ENCODE assay signal across 9 cellular contexts in the genomic region with DNA sequence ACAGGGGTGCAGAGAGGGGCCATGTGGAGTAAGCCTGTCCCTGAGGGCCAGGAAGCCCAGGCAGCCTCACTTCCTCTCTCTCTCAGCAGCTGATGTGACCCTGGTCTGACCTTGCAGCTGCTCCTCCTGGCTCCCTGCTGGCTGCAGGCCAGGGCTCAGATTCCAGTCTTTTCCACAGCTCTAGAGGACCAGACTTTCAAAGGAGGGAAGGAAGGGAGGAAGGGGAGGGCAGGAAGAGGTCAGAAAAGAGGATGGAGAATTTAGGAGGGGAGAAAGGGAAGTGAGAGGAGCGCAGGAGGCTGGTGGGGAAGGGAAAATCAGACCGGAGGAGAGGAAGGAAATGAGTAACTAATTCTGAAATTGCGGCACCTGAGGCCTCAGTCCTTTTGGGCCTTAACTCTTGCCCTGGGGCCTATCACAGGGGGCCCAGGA. TPM values are rescaled to one million over a fixed set of nuclear protein-coding genes. Genes with fewer than 3 reads are reported as not detected.
DNase-seq lines count a peak whose midpoint lies in the region; ATAC-seq and TF ChIP-seq lines count a peak whose summit lies in the region.
"Had no signal": no experiment of that assay in that cellular context is flagged by ENCODE, and none has a peak within 500 bp of the region (broad histone marks: within the 10 kb centered on the region; RNA-seq: fewer than 3 reads in every experiment).

No MANE protein-coding gene starts in this region.

- TF ChIP-seq CTCF in SK-N-SH (IDR thresholded peaks at IDR 0.05) (no peak), right atrium auricular region (IDR thresholded peaks at IDR 0.05) (no peak), smooth muscle cell (IDR thresholded peaks at IDR 0.05; ENCODE audit: borderline replicate concordance, insufficient read depth, poor library complexity, severe bottlenecking) (no peak), prostate gland (IDR thresholded peaks at IDR 0.05) (no peak)

- no peaks in the 10 kb centered on the region for H3K9me2 ChIP-seq in SK-N-SH

- intact Hi-C loops in prostate gland (cut with DNase I) = no loop called here

- peak; percentile 54 for DNase-seq in activated CD8-positive, alpha-beta memory T cell treated with anti-CD3 and anti-CD28 coated beads for 24 hours
- DNase-seq in activated CD8-positive, alpha-beta memory T cell treated with anti-CD3 and anti-CD28 coated beads, Interleukin-2, amount 10 ng/mL, durations not matched to agents 7 days and 5 days = no peak
- DNase-seq in SK-N-SH = peak; percentile 80
- DNase-seq in right atrium auricular region (ENCODE audit: low spot score) = peak; percentile 84
- DNase-seq in smooth muscle cell (lab: John Stamatoyannopoulos, UW; ENCODE audit: unreplicated experiment) = no peak
- no peak for DNase-seq in prostate gland (ENCODE audit: low spot score)

- no peak for TF ChIP-seq EP300 in SK-N-SH (IDR thresholded peaks at IDR 0.05; ENCODE audit: borderline replicate concordance in 1 of 2, low read depth in 1 of 2, low read length in 1 of 2)

- no peaks in the 10 kb centered on the region for H3K79me2 ChIP-seq in SK-N-SH (ENCODE audit: insufficient read depth)
- H3K79me2 ChIP-seq in smooth muscle cell (ENCODE audit: low read depth) = no peaks in the 10 kb centered on the region

- peak overlapping the region; percentile 29; the same call in 1 of the 2 replicates for H3K4me2 ChIP-seq in SK-N-SH
- no peak overlapping the region for H3K4me2 ChIP-seq in smooth muscle cell

- H3K4me3 Mint-ChIP-seq in activated CD8-positive, alpha-beta memory T cell treated with anti-CD3 and anti-CD28 coated beads, Interleukin-2, amount 10 ng/mL, durations not matched to agents 7 days and 5 days = no peak overlapping the region

- WGBS in SK-N-SH (ENCODE audit: low lambda C conversion rate) = 88% methylated on average over 3 of the region's 3 CpGs
- WGBS in smooth muscle cell (ENCODE audit: low lambda C conversion rate) = 85% methylated on average over 3 of the region's 3 CpGs
- 62% methylated on average over 3 of the region's 3 CpGs for WGBS in prostate gland

- no peak overlapping the region for H3K9ac ChIP-seq in SK-N-SH
- peak overlapping the region in 1 of 5 donors; percentile 0 for H3K9ac ChIP-seq in subcutaneous abdominal adipose tissue (ENCODE audit: low read length in 5 of 5)
- H3K9ac ChIP-seq in smooth muscle cell (ENCODE audit: low read depth) = no peak overlapping the region

- no peaks in the 10 kb centered on the region for H3K9me3 Mint-ChIP-seq in activated CD8-positive, alpha-beta memory T cell treated with anti-CD3 and anti-CD28 coated beads, Interleukin-2, amount 10 ng/mL, durations not matched to agents 7 days and 5 days (ENCODE audit: low read depth)

- H3K27me3 ChIP-seq in SK-N-SH (ENCODE audit: insufficient read depth) = peaks cover 9% of the 10 kb centered on the region; the same call in 1 of the 2 replicates
- H3K27me3 ChIP-seq in right atrium auricular region = no peaks in the 10 kb centered on the region
- no peaks in the 10 kb centered on the region for H3K27me3 ChIP-seq in subcutaneous abdominal adipose tissue (ENCODE audit: control insufficient read depth in 5 of 5, insufficient read depth in 4 of 5, low read length in 5 of 5)
- H3K27me3 ChIP-seq in smooth muscle cell (ENCODE audit: low read depth) = peaks cover 3% of the 10 kb centered on the region
- no peaks in the 10 kb centered on the region for H3K27me3 ChIP-seq in prostate gland (replicated peaks; ENCODE audit: insufficient read depth)

- H3K4me1 Mint-ChIP-seq in activated CD8-positive, alpha-beta memory T cell treated with anti-CD3 and anti-CD28 coated beads, Interleukin-2, amount 10 ng/mL, durations not matched to agents 7 days and 5 days = peaks cover 4% of the 10 kb centered on the region

- H3K4me3 ChIP-seq in SK-N-SH (ENCODE audit: low read depth in 2 of 2, low read length in 1 of 2) (no peak overlapping the region), right atrium auricular region (no peak overlapping the region), subcutaneous abdominal adipose tissue (ENCODE audit: low read depth in 1 of 5, low read length in 5 of 5) (no peak overlapping the region), smooth muscle cell (no peak overlapping the region), prostate gland (no peak overlapping the region)

- POLR2A ChIA-PET in SK-N-SH (lab: Yijun Ruan, JAX) = no interaction called here

- no peak for TF ChIP-seq POLR2A in prostate gland (IDR thresholded peaks at IDR 0.05)

- H3K4me1 ChIP-seq in SK-N-SH (ENCODE audit: control insufficient read depth in 1 of 2, insufficient read depth in 2 of 2, low read depth in 1 of 2, low read length in 1 of 2) (peaks cover 0 to 16% of the 10 kb centered on the region in 2 experiments; a peak in 2 of 4 replicates), right atrium auricular region (peaks cover 0 to 57% of the 10 kb centered on the region in 2 donors), subcutaneous abdominal adipose tissue (ENCODE audit: control insufficient read depth in 5 of 5, insufficient read depth in 5 of 5, low read length in 5 of 5) (peaks cover 15 to 50% (median 37%) of the 10 kb centered on the region in 5 donors), smooth muscle cell (ENCODE audit: low read depth) (peaks cover 11% of the 10 kb centered on the region), prostate gland (replicated peaks) (no peaks in the 10 kb centered on the region)

- H3K36me3 Mint-ChIP-seq in activated CD8-positive, alpha-beta memory T cell treated with anti-CD3 and anti-CD28 coated beads, Interleukin-2, amount 10 ng/mL, durations not matched to agents 7 days and 5 days = no peaks in the 10 kb centered on the region

- H3K27ac Mint-ChIP-seq in activated CD8-positive, alpha-beta memory T cell treated with anti-CD3 and anti-CD28 coated beads, Interleukin-2, amount 10 ng/mL, durations not matched to agents 7 days and 5 days = no peak overlapping the region

- peaks cover 45% of the 10 kb centered on the region for H3K27me3 Mint-ChIP-seq in activated CD8-positive, alpha-beta memory T cell treated with anti-CD3 and anti-CD28 coated beads, Interleukin-2, amount 10 ng/mL, durations not matched to agents 7 days and 5 days

- H4K20me1 ChIP-seq in SK-N-SH (ENCODE audit: insufficient read depth) (no peaks in the 10 kb centered on the region), smooth muscle cell (ENCODE audit: low read depth) (no peaks in the 10 kb centered on the region)

- H2AFZ ChIP-seq in SK-N-SH (ENCODE audit: low read depth) (peak overlapping the region; percentile 38; the same call in 1 of the 2 replicates), smooth muscle cell (ENCODE audit: low read depth) (no peak overlapping the region)

- CTCF ChIA-PET in activated CD8-positive, alpha-beta memory T cell treated with anti-CD3 and anti-CD28 coated beads, Interleukin-2, amount 10 ng/mL, durations not matched to agents 7 days and 5 days (lab: Charles Lee) = interaction anchor here (2.1 kb wide), 1 partner anchor 10 kb away, joined by 6 read pairs; no protein-coding TSS in a partner anchor
- CTCF ChIA-PET in SK-N-SH (lab: Yijun Ruan, JAX) = interaction anchor here (1.9 to 4.0 kb wide), 2 partner anchors 11 to 64 kb away, joined by 10 to 27 read pairs; no protein-coding TSS in a partner anchor

- H3K9me3 ChIP-seq in SK-N-SH = no peaks in the 10 kb centered on the region
- H3K9me3 ChIP-seq in right atrium auricular region = no peaks in the 10 kb centered on the region
- H3K9me3 ChIP-seq in subcutaneous abdominal adipose tissue (ENCODE audit: control insufficient read depth in 5 of 5, low read length in 5 of 5) = no peaks in the 10 kb centered on the region
- no peaks in the 10 kb centered on the region for H3K9me3 ChIP-seq in smooth muscle cell (replicated peaks; ENCODE audit: low read depth)
- no peaks in the 10 kb centered on the region for H3K9me3 ChIP-seq in prostate gland

- peak overlapping the region in 1 of 2 experiments; percentile 83; a peak in 2 of 4 replicates for H3K27ac ChIP-seq in SK-N-SH (ENCODE audit: low read depth in 2 of 2, low read length in 1 of 2)
- H3K27ac ChIP-seq in right atrium auricular region = peak overlapping the region; percentile 68 to 71
- peak overlapping the region; percentile 80 for H3K27ac ChIP-seq in subcutaneous abdominal adipose tissue (ENCODE audit: low read depth, low read length)
- no peak overlapping the region for H3K27ac ChIP-seq in smooth muscle cell (ENCODE audit: low read depth)
- no peak overlapping the region for H3K27ac ChIP-seq in prostate gland
- H3K27ac ChIP-seq: VCaP had no signal

- H3K36me3 ChIP-seq in SK-N-SH (replicated peaks in 1 of 2; ENCODE audit: control insufficient read depth in 1 of 2, insufficient read depth in 2 of 2, low read length in 1 of 2) (no peaks in the 10 kb centered on the region), right atrium auricular region (no peaks in the 10 kb centered on the region), subcutaneous abdominal adipose tissue (ENCODE audit: control insufficient read depth in 5 of 5, insufficient read depth in 5 of 5, low read length in 5 of 5) (no peaks in the 10 kb centered on the region), smooth muscle cell (ENCODE audit: low read depth) (no peaks in the 10 kb centered on the region), prostate gland (no peaks in the 10 kb centered on the region)

- no peaks in the 10 kb centered on the region for H3F3A ChIP-seq in SK-N-SH (replicated peaks; ENCODE audit: insufficient read depth)
- no peaks in the 10 kb centered on the region for H3F3A ChIP-seq in smooth muscle cell (ENCODE audit: low read depth)

- ATAC-seq in activated CD8-positive, alpha-beta memory T cell treated with anti-CD3 and anti-CD28 coated beads, Interleukin-2, amount 10 ng/mL, durations not matched to agents 7 days and 5 days = no peak
- ATAC-seq in HG03354 (IDR thresholded peaks at IDR 0.05; ENCODE audit: poor library complexity, severe bottlenecking, unreplicated experiment) = peak; percentile 70

- no peak for TF ChIP-seq RAD21 in SK-N-SH (IDR thresholded peaks at IDR 0.05; ENCODE audit: low read length)

TF ChIP-seq in SK-N-SH, 30 proteins besides CTCF, POLR2A, EP300 and RAD21 (continues in another document):
- TF ChIP-seq, protein P1, sequence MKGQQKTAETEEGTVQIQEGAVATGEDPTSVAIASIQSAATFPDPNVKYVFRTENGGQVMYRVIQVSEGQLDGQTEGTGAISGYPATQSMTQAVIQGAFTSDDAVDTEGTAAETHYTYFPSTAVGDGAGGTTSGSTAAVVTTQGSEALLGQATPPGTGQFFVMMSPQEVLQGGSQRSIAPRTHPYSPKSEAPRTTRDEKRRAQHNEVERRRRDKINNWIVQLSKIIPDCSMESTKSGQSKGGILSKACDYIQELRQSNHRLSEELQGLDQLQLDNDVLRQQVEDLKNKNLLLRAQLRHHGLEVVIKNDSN (IDR thresholded peaks at IDR 0.05; ENCODE audit: borderline replicate concordance, low read depth) = no peak

RNA-seq across cellular contexts. Expression of gene VASH1, which starts 40.9 kb away (rescaled TPM):
- total RNA-seq in activated CD8-positive, alpha-beta memory T cell treated with anti-CD3 and anti-CD28 coated beads, Interleukin-2, amount 10 ng/mL, durations not matched to agents 7 days and 5 days = 1 to 10 TPM; 3.3 to 8.1 TPM
- polyA plus RNA-seq in SK-N-SH (2012; rRNA removed) = 4.8 and 4.9 TPM in 2 replicates
- polyA plus RNA-seq in SK-N-SH (2012; cell fraction: cytosol; rRNA removed) = 2.1 and 2.8 TPM in 2 replicates
- 18.6 and 33.7 TPM in 2 replicates for polyA plus RNA-seq in SK-N-SH (2012; cell fraction: nucleus; rRNA removed)
- total RNA-seq in right atrium auricular region = 10 to 100 TPM; 14.3 to 26.1 TPM
- 23.8 and 25.0 TPM in 2 replicates for total RNA-seq in smooth muscle cell
- polyA plus RNA-seq in smooth muscle cell = 30.7 and 39.3 TPM in 2 replicates
- 10 to 100 TPM in 1 of 2 donors, 1 to 10 TPM in 1; 2.1 to 19.8 TPM for total RNA-seq in prostate gland

Comparison
In these comparisons a context has a peak if more than half of its experiments do, and no peak if none do; other contexts are left out.
1. DNase-seq: peak in activated CD8-positive, alpha-beta memory T cell treated with anti-CD3 and anti-CD28 coated beads for 24 hours (single experiment), SK-N-SH (single experiment) and right atrium auricular region (single experiment); none in activated CD8-positive, alpha-beta memory T cell treated with anti-CD3 and anti-CD28 coated beads, Interleukin-2, amount 10 ng/mL, durations not matched to agents 7 days and 5 days (single experiment), smooth muscle cell (single experiment) and prostate gland (single experiment).
2. H3K27ac ChIP-seq: peak in right atrium auricular region (2 of 2) and subcutaneous abdominal adipose tissue (single experiment); none in smooth muscle cell (single experiment) and prostate gland (0 of 2).